19 cellular contexts compared by ENCODE assay signal in genomic region chr4:15374697-15375096, GRCh38. TPM values are rescaled to one million over a fixed set of nuclear protein-coding genes. Genes with fewer than 3 reads are reported as not detected.
DNase-seq lines count a peak whose midpoint lies in the region; ATAC-seq, FAIRE-seq and TF ChIP-seq lines count a peak whose summit lies in the region.
"Had no signal": no experiment of that assay in that cellular context is flagged by ENCODE, and none has a peak within 500 bp of the region (broad histone marks: within the 10 kb centered on the region; RNA-seq: fewer than 3 reads in every experiment).

No MANE protein-coding gene starts in this region.

- no peaks in the 10 kb centered on the region for H3K79me2 ChIP-seq in H1 (ENCODE audit: control insufficient read depth in 1 of 2, insufficient read depth in 2 of 2, low read length in 2 of 2)
- no peaks in the 10 kb centered on the region for H3K79me2 ChIP-seq in Karpas-422 (ENCODE audit: low read length)
- no peaks in the 10 kb centered on the region for H3K79me2 ChIP-seq in OCI-LY7 (ENCODE audit: insufficient read depth, low read depth, low read length)

- H3K36me3 ChIP-seq in H1 (ENCODE audit: control insufficient read depth in 2 of 4, insufficient read depth in 4 of 4, low read length in 3 of 4) (no peaks in the 10 kb centered on the region), lower lobe of right lung (no peaks in the 10 kb centered on the region), spleen (no peaks in the 10 kb centered on the region), Karpas-422 (ENCODE audit: insufficient read depth, low read length) (no peaks in the 10 kb centered on the region), SJCRH30 (no peaks in the 10 kb centered on the region), OCI-LY7 (ENCODE audit: insufficient read depth, low read length) (no peaks in the 10 kb centered on the region)
- H3K36me3 ChIP-seq: neutrophil had no signal

- no peak overlapping the region for H2BK120ac ChIP-seq in H1 (replicated peaks; ENCODE audit: low read depth, low read length)

- TF ChIP-seq POLR2A in H1 (IDR thresholded peaks at IDR 0.05; ENCODE audit: control extremely low read depth in 1 of 2, low read depth in 2 of 2, low read length in 2 of 2) (no peak), spleen (IDR thresholded peaks at IDR 0.05) (no peak)

- ATAC-seq in lower lobe of right lung, result no peak

- CTCF ChIA-PET in H1 (lab: Charles Lee; ENCODE audit: partially characterized antibody), result interaction anchor here (1.0 to 1.4 kb wide), 2 partner anchors 10 to 12 kb away, joined by 3 to 5 read pairs; no protein-coding TSS in a partner anchor
- CTCF ChIA-PET in OCI-LY7 (lab: Charles Lee; ENCODE audit: unreplicated experiment), result no interaction called here

- TF ChIP-seq RAD21 in H1 (IDR thresholded peaks at IDR 0.05 in 1 of 2, conservative IDR thresholded peaks at IDR 0.05 in 1 of 2; ENCODE audit: low read depth in 2 of 2, low read length in 2 of 2), result no peak

- H2AFZ ChIP-seq in H1 (ENCODE audit: low read length) (peak overlapping the region; percentile 17; the same call in 1 of the 2 replicates), Karpas-422 (ENCODE audit: low read length) (no peak overlapping the region), OCI-LY7 (ENCODE audit: low read length) (no peak overlapping the region)

- no peak overlapping the region for H2BK15ac ChIP-seq in H1 (ENCODE audit: low read length)

- no peak overlapping the region for H2AK5ac ChIP-seq in H1 (ENCODE audit: low read depth, low read length)

- H3K9ac ChIP-seq in H1 (replicated peaks in 1 of 4; ENCODE audit: extremely low read depth in 1 of 4, low read depth in 3 of 4, low read length in 3 of 4), result no peak overlapping the region
- no peak overlapping the region for H3K9ac ChIP-seq in Karpas-422 (ENCODE audit: low read length)

- H3K9me2 ChIP-seq in Karpas-422 (replicated peaks; ENCODE audit: insufficient read depth, low read length), result no peaks in the 10 kb centered on the region
- H3K9me2 ChIP-seq in OCI-LY7 (ENCODE audit: insufficient read depth, low read length), result no peaks in the 10 kb centered on the region

- no peak for DNase-seq in HFF-Myc (ENCODE audit: extremely low read depth, low read depth)
- DNase-seq in H1 (ENCODE audit: low read depth in 1 of 2, low spot score in 2 of 2), result no peak
- DNase-seq in lower lobe of right lung, result no peak
- no peak for DNase-seq in spleen
- DNase-seq in Karpas-422, result no peak
- no peak for DNase-seq in DMS79 (lab: John Stamatoyannopoulos, UW)
- no peak for DNase-seq in SJCRH30
- DNase-seq in OCI-LY7 (ENCODE audit: low spot score), result no peak
- DNase-seq: activated B cell treated with CpG ODN at 0.5 μM for 24 hours; activated T-cell treated with anti-CD3 and anti-CD28 coated beads for 4 hours; C1 segment of cervical spinal cord; H9; kidney glomerular epithelial cell; NCI-H187 treated with DMSO at 0.1 percent for 48 hours; stimulated activated CD4-positive, alpha-beta T cell treated with anti-CD3 and anti-CD28 coated beads, Interleukin-2, amount 100 ng/mL, for 24 hours had no signal

- no peak overlapping the region for H3K18ac ChIP-seq in H1 (ENCODE audit: extremely low read depth, low read length)

- no peak overlapping the region for H2BK12ac ChIP-seq in H1 (ENCODE audit: low read depth, low read length)

- no peaks in the 10 kb centered on the region for H3K79me1 ChIP-seq in H1 (ENCODE audit: low read depth, low read length)

- H2BK5ac ChIP-seq in H1 (ENCODE audit: low read depth, low read length), result no peak overlapping the region

- no peaks in the 10 kb centered on the region for H3K27me3 ChIP-seq in H1 (replicated peaks in 1 of 4; ENCODE audit: control insufficient read depth in 3 of 4, extremely low read depth in 1 of 4, insufficient read depth in 3 of 4, low read length in 3 of 4)
- H3K27me3 ChIP-seq in lower lobe of right lung (ENCODE audit: low read depth), result no peaks in the 10 kb centered on the region
- H3K27me3 ChIP-seq in spleen (replicated peaks in 1 of 7), result no peaks in the 10 kb centered on the region
- no peaks in the 10 kb centered on the region for H3K27me3 ChIP-seq in Karpas-422 (ENCODE audit: low read length)
- H3K27me3 ChIP-seq in SJCRH30, result no peaks in the 10 kb centered on the region
- H3K27me3 ChIP-seq: neutrophil had no signal

- H2BK20ac ChIP-seq in H1 (ENCODE audit: low read length), result no peak overlapping the region

- no peak overlapping the region for H4K8ac ChIP-seq in H1 (ENCODE audit: extremely low read depth, insufficient read depth, low read length)

- intact Hi-C loops in lower lobe of right lung (cut with DNase I) (no loop called here), spleen (cut with DNase I; ENCODE audit: low total_unique reads) (no loop called here), OCI-LY7 (cut with micrococcal nuclease; ENCODE audit: unreplicated experiment) (no loop called here)

- H4K91ac ChIP-seq in H1 (replicated peaks; ENCODE audit: insufficient read length, low read length), result no peak overlapping the region

- no peak overlapping the region for H3K14ac ChIP-seq in H1 (ENCODE audit: insufficient read length)

- H4K5ac ChIP-seq in H1 (ENCODE audit: insufficient read length, low read depth, low read length), result no peak overlapping the region

- H3K4me1 ChIP-seq in H1 (replicated peaks in 1 of 4; ENCODE audit: control insufficient read depth in 3 of 4, insufficient read depth in 4 of 4, low read length in 3 of 4) (peaks cover 0 to 4% (median 2%) of the 10 kb centered on the region in 4 experiments; a peak in 3 of 7 replicates), lower lobe of right lung (peaks cover 19% of the 10 kb centered on the region), spleen (peaks cover 10 to 39% (median 24%) of the 10 kb centered on the region in 6 donors), Karpas-422 (ENCODE audit: low read length) (no peaks in the 10 kb centered on the region), SJCRH30 (no peaks in the 10 kb centered on the region; the same call in 1 of the 2 replicates), OCI-LY7 (ENCODE audit: insufficient read depth, low read length, poor library complexity, severe bottlenecking) (no peaks in the 10 kb centered on the region)

- TF ChIP-seq EP300 in H1 (IDR thresholded peaks at IDR 0.05; ENCODE audit: borderline replicate concordance in 1 of 2, low read depth in 2 of 2, low read length in 2 of 2), result no peak

- H3K9me3 ChIP-seq in H1 (ENCODE audit: insufficient read depth in 2 of 2, low read depth in 1 of 2, low read length in 1 of 2) (no peaks in the 10 kb centered on the region), lower lobe of right lung (no peaks in the 10 kb centered on the region), spleen (no peaks in the 10 kb centered on the region), Karpas-422 (ENCODE audit: low read length) (no peaks in the 10 kb centered on the region), SJCRH30 (replicated peaks) (no peaks in the 10 kb centered on the region), OCI-LY7 (ENCODE audit: low read length) (no peaks in the 10 kb centered on the region)
- H3K9me3 ChIP-seq: neutrophil had no signal

- H3K4me3 ChIP-seq in HFF-Myc (replicated peaks; ENCODE audit: low read depth, low read length) (peak overlapping the region; percentile 14; the same call in 1 of the 2 replicates), H1 (ENCODE audit: extremely low read depth in 1 of 4, insufficient read depth in 2 of 4, low read depth in 3 of 4, low read length in 4 of 4) (no peak overlapping the region), lower lobe of right lung (peak overlapping the region; percentile 18), spleen (peak overlapping the region in 1 of 8 donors; percentile 22), Karpas-422 (ENCODE audit: low read length) (no peak overlapping the region), SJCRH30 (no peak overlapping the region), OCI-LY7 (ENCODE audit: low read depth, low read length, poor library complexity, severe bottlenecking) (no peak overlapping the region)

- no peak overlapping the region for H3K56ac ChIP-seq in H1 (replicated peaks; ENCODE audit: insufficient read length, low read depth, low read length)

- no TSS peak for BruUV-seq in OCI-LY7 (replicated peaks; lab: Mats Ljungman, UMichigan)

- TF ChIP-seq CTCF in HFF-Myc (IDR thresholded peaks at IDR 0.05; ENCODE audit: low read depth, low read length, missing control alignments), result no peak
- no peak for TF ChIP-seq CTCF in H1 (IDR thresholded peaks at IDR 0.05; ENCODE audit: control extremely low read depth in 1 of 3, insufficient read depth in 1 of 3, low read depth in 1 of 3, low read length in 3 of 3)
- TF ChIP-seq CTCF in lower lobe of right lung (IDR thresholded peaks at IDR 0.05), result no peak
- TF ChIP-seq CTCF in spleen (IDR thresholded peaks at IDR 0.05 in 8 of 11, conservative IDR thresholded peaks at IDR 0.05 in 3 of 11), result no peak
- no peak for TF ChIP-seq CTCF in OCI-LY7 (conservative IDR thresholded peaks at IDR 0.05; ENCODE audit: low read length)

- POLR2A ChIA-PET in H1 (lab: Charles Lee; ENCODE audit: partially characterized antibody), result no interaction called here
- POLR2A ChIA-PET in OCI-LY7 (lab: Charles Lee), result no interaction called here

- WGBS in H1 (ENCODE audit: extremely low coverage in 1 of 2, insufficient coverage in 1 of 2, insufficient read length in 1 of 2, insufficient replicate concordance in 2 of 2, low coverage in 1 of 2, low lambda C conversion rate in 2 of 2, missing lambda C conversion rate in 1 of 2), 2 experiments, result 88% methylated on average over 9 of the region's 10 CpGs; no CpG with 5 or more reads in 1 of the 2 experiments
- 72 to 86% (median 80%) methylated on average over 10 of the region's 10 CpGs for WGBS in spleen, 5 donors

- FAIRE-seq in H1 (lab: Jason Lieb, UNC), result no peak
- FAIRE-seq: GM19239 had no signal

- no peak overlapping the region for H3K23ac ChIP-seq in H1 (ENCODE audit: insufficient read length)

- H3K23me2 ChIP-seq in H1 (ENCODE audit: low read depth, low read length), result no peaks in the 10 kb centered on the region

- H3K4me2 ChIP-seq in H1 (ENCODE audit: insufficient read depth in 1 of 2, low read depth in 2 of 2, low read length in 2 of 2) (no peak overlapping the region), Karpas-422 (ENCODE audit: low read depth, low read length, poor library complexity, severe bottlenecking) (no peak overlapping the region), OCI-LY7 (ENCODE audit: low read length) (no peak overlapping the region)

- no peak overlapping the region for H3K27ac ChIP-seq in H1 (ENCODE audit: low read depth, low read length)
- peak overlapping the region; percentile 70 for H3K27ac ChIP-seq in lower lobe of right lung
- H3K27ac ChIP-seq in spleen, result peak overlapping the region in 7 of 8 donors; percentile 48 to 85 (median 74)
- no peak overlapping the region for H3K27ac ChIP-seq in Karpas-422 (ENCODE audit: low read length)
- H3K27ac ChIP-seq in SJCRH30, result no peak overlapping the region
- H3K27ac ChIP-seq in OCI-LY7 (ENCODE audit: low read depth, low read length, poor library complexity, severe bottlenecking), result no peak overlapping the region
- H3K27ac ChIP-seq: HL-60, neutrophil had no signal

- H3K4ac ChIP-seq in H1 (replicated peaks; ENCODE audit: insufficient read length, low read depth, low read length), result no peak overlapping the region

- no peaks in the 10 kb centered on the region for H4K20me1 ChIP-seq in H1 (replicated peaks in 1 of 2; ENCODE audit: control insufficient read depth in 1 of 2, insufficient read depth in 2 of 2, low read length in 2 of 2)
- H4K20me1 ChIP-seq in Karpas-422 (ENCODE audit: insufficient read depth, low read depth, low read length), result no peaks in the 10 kb centered on the region
- H4K20me1 ChIP-seq in OCI-LY7 (ENCODE audit: insufficient read depth, low read length), result no peaks in the 10 kb centered on the region

RNA-seq across cellular contexts. Expression of gene C1QTNF7, which starts 53.1 kb away (rescaled TPM):
- total RNA-seq in H1 (2021; fragmentation: NEBNext Ultra II Directional; extraction: Animal tissue kit (Norgen Biotek cat#: 25700)), result not detected in 2 replicates
- polyA plus RNA-seq in H1 (2011; rRNA removed) (not detected in 2 replicates), spleen (under 1 TPM; 0.74 to 0.99 (median 0.76) TPM)
- polyA plus RNA-seq in H1 (2011; cell fraction: cytosol; rRNA removed), result not detected
- polyA plus RNA-seq in H1 (2011; cell fraction: nucleus; rRNA removed), result not detected
- polyA plus RNA-seq in H1 (2012, experiment 1 of 2), result not detected in 4 replicates
- polyA plus RNA-seq in H1 (2012, experiment 2 of 2), result not detected
- not detected for polyA plus RNA-seq in H1 (2013, experiment 1 of 2)
- polyA plus RNA-seq in H1 (2013, experiment 2 of 2), result not detected
- polyA minus RNA-seq in H1 (2011; rRNA and poly(A)+ RNA removed), result not detected in 2 replicates
- polyA minus RNA-seq in H1 (2011; cell fraction: cytosol; rRNA and poly(A)+ RNA removed), result not detected
- polyA minus RNA-seq in H1 (2011; cell fraction: nucleus; rRNA and poly(A)+ RNA removed), result not detected
- total RNA-seq in lower lobe of right lung (10.7 TPM), spleen (10 to 100 TPM in 4 of 7 donors, 1 to 10 TPM in 3; 3.6 to 22.5 (median 10.8) TPM), OCI-LY7 (2022) (not detected in 2 replicates)
- not detected in 2 replicates for total RNA-seq in Karpas-422 (2014; rRNA removed; shearing (Covaris generic); ENCODE audit: low replicate concordance)
- not detected in 2 replicates for total RNA-seq in SJCRH30 (2014; rRNA removed; shearing (Covaris generic))
- total RNA-seq in OCI-LY7 (2014; rRNA removed; shearing (Covaris generic)), result not detected in 2 replicates
- total RNA-seq: activated B cell treated with CpG ODN at 0.5 μM for 24 hours, H9, LHCN-M2 had no signal

Comparison
In these comparisons a context has a peak if more than half of its experiments do, and no peak if none do; other contexts are left out.
1. H3K4me3 ChIP-seq: peak in HFF-Myc (single experiment) and lower lobe of right lung (single experiment); none in H1 (0 of 4), Karpas-422 (single experiment), SJCRH30 (single experiment) and OCI-LY7 (single experiment).
2. H3K27ac ChIP-seq: peak in lower lobe of right lung (single experiment) and spleen (7 of 8); none in H1 (single experiment), Karpas-422 (single experiment), SJCRH30 (single experiment) and OCI-LY7 (single experiment).